Comparison of ENCODE assay signal across 15 cellular contexts in genomic region chrX:9911479-9911878, GRCh38. TPM values are rescaled to one million over a fixed set of nuclear protein-coding genes. Genes with fewer than 3 reads are reported as not detected.
DNase-seq lines count a peak whose midpoint lies in the region; ATAC-seq lines count a peak whose summit lies in the region.
"Had no signal": no experiment of that assay in that cellular context is flagged by ENCODE, and none has a peak within 500 bp of the region (broad histone marks: within the 10 kb centered on the region; RNA-seq: fewer than 3 reads in every experiment).

No MANE protein-coding gene starts in this region.

- H3K36me3 Mint-ChIP-seq in activated T-cell treated with anti-CD3 and anti-CD28 coated beads, Interleukin-2, amount 50 U/mL, for 4 hours (ENCODE audit: insufficient read depth) = no peaks in the 10 kb centered on the region
- H3K36me3 Mint-ChIP-seq: activated naive CD8-positive, alpha-beta T cell had no signal

- H3K27me3 Mint-ChIP-seq in activated T-cell treated with anti-CD3 and anti-CD28 coated beads, Interleukin-2, amount 50 U/mL, for 4 hours (ENCODE audit: low read depth) = peaks cover 13% of the 10 kb centered on the region

- ATAC-seq in GM21528 (IDR thresholded peaks at IDR 0.05; ENCODE audit: low FRiP score, unreplicated experiment) (no peak), HG02852 (IDR thresholded peaks at IDR 0.05; ENCODE audit: unreplicated experiment) (no peak)
- ATAC-seq in activated T-cell treated with anti-CD3 and anti-CD28 coated beads, Interleukin-2, amount 50 U/mL, for 4 hours = no peak

- no peak overlapping the region for H3K4me3 Mint-ChIP-seq in activated T-cell treated with anti-CD3 and anti-CD28 coated beads, Interleukin-2, amount 50 U/mL, for 4 hours
- H3K4me3 Mint-ChIP-seq: activated naive CD8-positive, alpha-beta T cell; B cell had no signal

- no peaks in the 10 kb centered on the region for H3K9me3 Mint-ChIP-seq in activated T-cell treated with anti-CD3 and anti-CD28 coated beads, Interleukin-2, amount 50 U/mL, for 4 hours

- no peaks in the 10 kb centered on the region for H3K4me1 Mint-ChIP-seq in activated T-cell treated with anti-CD3 and anti-CD28 coated beads, Interleukin-2, amount 50 U/mL, for 4 hours (ENCODE audit: low read depth)

- in situ Hi-C loops in T47D (cut with HindIII; ENCODE audit: low pct_unique_long_range_greater_than_20kb, low sequenced_read_pairs) (no loop called here), G401 (cut with HindIII; ENCODE audit: low sequenced_read_pairs) (no loop called here)

- DNase-seq in COLO829 (ENCODE audit: low spot score) = peak; percentile 73
- DNase-seq in M059J (ENCODE audit: low read depth) = peak; percentile 47
- peak; percentile 52 to 71 for DNase-seq in T47D (ENCODE audit: low read depth in 1 of 2, low spot score in 1 of 2)
- DNase-seq in left kidney (ENCODE audit: low read depth, low spot score) = peak; percentile 21
- no peak for DNase-seq in G401 (ENCODE audit: low spot score)
- DNase-seq in activated T-cell treated with anti-CD3 and anti-CD28 coated beads, Interleukin-2, amount 50 U/mL, for 4 hours = no peak
- DNase-seq: midbrain; Peyer's patch; stimulated activated CD4-positive, alpha-beta T cell treated with anti-CD3 and anti-CD28 coated beads, Interleukin-4, amount 100 ng/mL, for 1 hour; stimulated activated naive CD4-positive, alpha-beta T cell had no signal

RNA-seq across cellular contexts. Expression of gene CLDN34, which starts 55.7 kb away (rescaled TPM):
- not detected in 2 replicates for total RNA-seq in M059J (2014; rRNA removed; shearing (Covaris generic))
- total RNA-seq in G401 (2014; rRNA removed; shearing (Covaris generic)) = not detected in 2 replicates
- total RNA-seq in activated T-cell treated with anti-CD3 and anti-CD28 coated beads, Interleukin-2, amount 50 U/mL, for 4 hours = not detected
- total RNA-seq: B cell, hepatocyte, Peyer's patch had no signal

Comparison
In these comparisons a context has a peak if more than half of its experiments do, and no peak if none do; other contexts are left out.
1. DNase-seq: peak in COLO829 (single experiment), M059J (single experiment), T47D (2 of 2) and left kidney (single experiment); none in G401 (single experiment) and activated T-cell treated with anti-CD3 and anti-CD28 coated beads, Interleukin-2, amount 50 U/mL, for 4 hours (single experiment).